In the genomic region with DNA sequence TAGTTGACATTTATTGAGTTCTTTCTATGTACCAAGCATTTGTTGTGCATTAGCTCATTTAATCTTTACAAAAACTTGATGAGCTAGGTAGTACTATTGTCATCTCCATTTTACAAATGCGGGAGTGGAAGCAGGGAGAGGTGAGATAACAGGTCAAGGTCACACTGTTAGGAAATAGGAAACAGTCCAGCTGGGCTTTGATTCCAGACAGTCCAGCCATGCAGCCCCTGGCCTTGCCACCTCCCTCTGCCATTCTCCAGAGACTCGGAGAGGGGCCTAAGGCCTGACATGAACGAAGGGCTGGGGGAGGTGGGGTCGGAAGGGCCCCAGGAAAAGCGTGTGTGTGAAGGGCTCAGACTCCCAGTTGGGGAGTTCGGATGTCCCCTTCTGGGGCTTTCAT, we compare ENCODE assay signal across 1 cellular context.
TF ChIP-seq lines count a peak whose summit lies in the region.

No MANE protein-coding gene starts in this region.

TF ChIP-seq in HepG2, 621 proteins besides CTCF, POLR2A, EP300 and RAD21 (continued from another document and continues in another):
- TF ChIP-seq, protein P1, sequence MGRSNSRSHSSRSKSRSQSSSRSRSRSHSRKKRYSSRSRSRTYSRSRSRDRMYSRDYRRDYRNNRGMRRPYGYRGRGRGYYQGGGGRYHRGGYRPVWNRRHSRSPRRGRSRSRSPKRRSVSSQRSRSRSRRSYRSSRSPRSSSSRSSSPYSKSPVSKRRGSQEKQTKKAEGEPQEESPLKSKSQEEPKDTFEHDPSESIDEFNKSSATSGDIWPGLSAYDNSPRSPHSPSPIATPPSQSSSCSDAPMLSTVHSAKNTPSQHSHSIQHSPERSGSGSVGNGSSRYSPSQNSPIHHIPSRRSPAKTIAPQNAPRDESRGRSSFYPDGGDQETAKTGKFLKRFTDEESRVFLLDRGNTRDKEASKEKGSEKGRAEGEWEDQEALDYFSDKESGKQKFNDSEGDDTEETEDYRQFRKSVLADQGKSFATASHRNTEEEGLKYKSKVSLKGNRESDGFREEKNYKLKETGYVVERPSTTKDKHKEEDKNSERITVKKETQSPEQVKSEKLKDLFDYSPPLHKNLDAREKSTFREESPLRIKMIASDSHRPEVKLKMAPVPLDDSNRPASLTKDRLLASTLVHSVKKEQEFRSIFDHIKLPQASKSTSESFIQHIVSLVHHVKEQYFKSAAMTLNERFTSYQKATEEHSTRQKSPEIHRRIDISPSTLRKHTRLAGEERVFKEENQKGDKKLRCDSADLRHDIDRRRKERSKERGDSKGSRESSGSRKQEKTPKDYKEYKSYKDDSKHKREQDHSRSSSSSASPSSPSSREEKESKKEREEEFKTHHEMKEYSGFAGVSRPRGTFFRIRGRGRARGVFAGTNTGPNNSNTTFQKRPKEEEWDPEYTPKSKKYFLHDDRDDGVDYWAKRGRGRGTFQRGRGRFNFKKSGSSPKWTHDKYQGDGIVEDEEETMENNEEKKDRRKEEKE (IDR thresholded peaks at IDR 0.05), result no peak
- 0 out of 2 replicates have a peak, but pooled peaks have one; percentile 36 for TF ChIP-seq ARHGAP35 (CRISPR knock-in tag; IDR thresholded peaks at IDR 0.05; ENCODE audit: borderline replicate concordance)
- TF ChIP-seq KDM1A (CRISPR knock-in tag; IDR thresholded peaks at IDR 0.05), result no peak
- TF ChIP-seq, protein P2, sequence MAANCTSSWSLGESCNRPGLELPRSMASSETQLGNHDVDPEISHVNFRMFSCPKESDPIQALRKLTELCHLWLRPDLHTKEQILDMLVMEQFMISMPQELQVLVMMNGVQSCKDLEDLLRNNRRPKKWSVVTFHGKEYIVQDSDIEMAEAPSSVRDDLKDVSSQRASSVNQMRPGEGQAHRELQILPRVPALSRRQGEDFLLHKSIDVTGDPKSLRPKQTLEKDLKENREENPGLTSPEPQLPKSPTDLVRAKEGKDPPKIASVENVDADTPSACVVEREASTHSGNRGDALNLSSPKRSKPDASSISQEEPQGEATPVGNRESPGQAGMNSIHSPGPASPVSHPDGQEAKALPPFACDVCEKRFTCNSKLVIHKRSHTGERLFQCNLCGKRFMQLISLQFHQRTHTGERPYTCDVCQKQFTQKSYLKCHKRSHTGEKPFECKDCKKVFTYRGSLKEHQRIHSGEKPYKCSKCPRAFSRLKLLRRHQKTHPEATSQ (CRISPR knock-in tag; IDR thresholded peaks at IDR 0.05; ENCODE audit: borderline replicate concordance), result no peak
- no peak for TF ChIP-seq ZNF790 (CRISPR knock-in tag; IDR thresholded peaks at IDR 0.05; ENCODE audit: borderline replicate concordance)
- no peak for TF ChIP-seq ISX (CRISPR knock-in tag; conservative IDR thresholded peaks at IDR 0.05)
- no peak for TF ChIP-seq SP2 (CRISPR knock-in tag; IDR thresholded peaks at IDR 0.05)
- no peak for TF ChIP-seq ZFP36L2 (CRISPR knock-in tag; IDR thresholded peaks at IDR 0.05)
- TF ChIP-seq ZFP36 (IDR thresholded peaks at IDR 0.05; ENCODE audit: borderline replicate concordance, low read depth, low read length, partially characterized antibody), result no peak
- TF ChIP-seq ZBTB7A (CRISPR knock-in tag; IDR thresholded peaks at IDR 0.05), result no peak
- peak; percentile 77 for TF ChIP-seq ZMYM4 (CRISPR knock-in tag; IDR thresholded peaks at IDR 0.05)
- no peak for TF ChIP-seq ZBTB20 (CRISPR knock-in tag; IDR thresholded peaks at IDR 0.05; ENCODE audit: borderline replicate concordance, low read depth)
- TF ChIP-seq PREB (CRISPR knock-in tag; IDR thresholded peaks at IDR 0.05), result no peak
- TF ChIP-seq, protein P3, sequence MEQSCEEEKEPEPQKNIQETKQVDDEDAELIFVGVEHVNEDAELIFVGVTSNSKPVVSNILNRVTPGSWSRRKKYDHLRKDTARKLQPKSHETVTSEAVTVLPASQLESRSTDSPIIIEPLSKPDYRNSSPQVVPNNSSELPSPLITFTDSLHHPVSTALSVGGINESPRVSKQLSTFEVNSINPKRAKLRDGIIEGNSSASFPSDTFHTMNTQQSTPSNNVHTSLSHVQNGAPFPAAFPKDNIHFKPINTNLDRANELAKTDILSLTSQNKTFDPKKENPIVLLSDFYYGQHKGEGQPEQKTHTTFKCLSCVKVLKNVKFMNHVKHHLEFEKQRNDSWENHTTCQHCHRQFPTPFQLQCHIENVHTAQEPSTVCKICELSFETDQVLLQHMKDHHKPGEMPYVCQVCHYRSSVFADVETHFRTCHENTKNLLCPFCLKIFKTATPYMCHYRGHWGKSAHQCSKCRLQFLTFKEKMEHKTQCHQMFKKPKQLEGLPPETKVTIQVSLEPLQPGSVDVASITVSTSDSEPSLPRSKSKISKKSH (CRISPR knock-in tag; IDR thresholded peaks at IDR 0.05; ENCODE audit: borderline replicate concordance), result no peak
- TF ChIP-seq CEBPG (CRISPR knock-in tag; IDR thresholded peaks at IDR 0.05), result peak; percentile 85
- TF ChIP-seq TP53 (CRISPR knock-in tag; conservative IDR thresholded peaks at IDR 0.05), result no peak
- TF ChIP-seq MTA1 (CRISPR knock-in tag; IDR thresholded peaks at IDR 0.05; ENCODE audit: borderline replicate concordance), result no peak
- no peak for TF ChIP-seq ZNF724P (CRISPR knock-in tag; IDR thresholded peaks at IDR 0.05; ENCODE audit: borderline replicate concordance)
- TF ChIP-seq, protein P4, sequence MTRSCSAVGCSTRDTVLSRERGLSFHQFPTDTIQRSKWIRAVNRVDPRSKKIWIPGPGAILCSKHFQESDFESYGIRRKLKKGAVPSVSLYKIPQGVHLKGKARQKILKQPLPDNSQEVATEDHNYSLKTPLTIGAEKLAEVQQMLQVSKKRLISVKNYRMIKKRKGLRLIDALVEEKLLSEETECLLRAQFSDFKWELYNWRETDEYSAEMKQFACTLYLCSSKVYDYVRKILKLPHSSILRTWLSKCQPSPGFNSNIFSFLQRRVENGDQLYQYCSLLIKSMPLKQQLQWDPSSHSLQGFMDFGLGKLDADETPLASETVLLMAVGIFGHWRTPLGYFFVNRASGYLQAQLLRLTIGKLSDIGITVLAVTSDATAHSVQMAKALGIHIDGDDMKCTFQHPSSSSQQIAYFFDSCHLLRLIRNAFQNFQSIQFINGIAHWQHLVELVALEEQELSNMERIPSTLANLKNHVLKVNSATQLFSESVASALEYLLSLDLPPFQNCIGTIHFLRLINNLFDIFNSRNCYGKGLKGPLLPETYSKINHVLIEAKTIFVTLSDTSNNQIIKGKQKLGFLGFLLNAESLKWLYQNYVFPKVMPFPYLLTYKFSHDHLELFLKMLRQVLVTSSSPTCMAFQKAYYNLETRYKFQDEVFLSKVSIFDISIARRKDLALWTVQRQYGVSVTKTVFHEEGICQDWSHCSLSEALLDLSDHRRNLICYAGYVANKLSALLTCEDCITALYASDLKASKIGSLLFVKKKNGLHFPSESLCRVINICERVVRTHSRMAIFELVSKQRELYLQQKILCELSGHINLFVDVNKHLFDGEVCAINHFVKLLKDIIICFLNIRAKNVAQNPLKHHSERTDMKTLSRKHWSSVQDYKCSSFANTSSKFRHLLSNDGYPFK (CRISPR knock-in tag; IDR thresholded peaks at IDR 0.05; ENCODE audit: borderline replicate concordance), result no peak
- TF ChIP-seq NFRKB (IDR thresholded peaks at IDR 0.05), result no peak
- no peak for TF ChIP-seq ZBTB39 (CRISPR knock-in tag; IDR thresholded peaks at IDR 0.05)
- TF ChIP-seq AKAP8 (CRISPR knock-in tag; IDR thresholded peaks at IDR 0.05), result no peak
- TF ChIP-seq, protein P5, sequence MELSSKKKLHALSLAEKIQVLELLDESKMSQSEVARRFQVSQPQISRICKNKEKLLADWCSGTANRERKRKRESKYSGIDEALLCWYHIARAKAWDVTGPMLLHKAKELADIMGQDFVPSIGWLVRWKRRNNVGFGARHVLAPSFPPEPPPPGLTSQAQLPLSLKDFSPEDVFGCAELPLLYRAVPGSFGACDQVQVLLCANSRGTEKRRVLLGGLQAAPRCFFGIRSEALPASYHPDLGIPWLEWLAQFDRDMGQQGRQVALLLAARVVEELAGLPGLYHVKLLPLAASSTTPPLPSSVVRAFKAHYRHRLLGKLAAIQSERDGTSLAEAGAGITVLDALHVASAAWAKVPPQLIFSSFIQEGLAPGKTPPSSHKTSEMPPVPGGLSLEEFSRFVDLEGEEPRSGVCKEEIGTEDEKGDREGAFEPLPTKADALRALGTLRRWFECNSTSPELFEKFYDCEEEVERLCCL (CRISPR knock-in tag; IDR thresholded peaks at IDR 0.05; ENCODE audit: borderline replicate concordance), result no peak
- no peak for TF ChIP-seq ZNF484 (CRISPR knock-in tag; IDR thresholded peaks at IDR 0.05; ENCODE audit: borderline replicate concordance, low read depth)
- TF ChIP-seq, protein P6, sequence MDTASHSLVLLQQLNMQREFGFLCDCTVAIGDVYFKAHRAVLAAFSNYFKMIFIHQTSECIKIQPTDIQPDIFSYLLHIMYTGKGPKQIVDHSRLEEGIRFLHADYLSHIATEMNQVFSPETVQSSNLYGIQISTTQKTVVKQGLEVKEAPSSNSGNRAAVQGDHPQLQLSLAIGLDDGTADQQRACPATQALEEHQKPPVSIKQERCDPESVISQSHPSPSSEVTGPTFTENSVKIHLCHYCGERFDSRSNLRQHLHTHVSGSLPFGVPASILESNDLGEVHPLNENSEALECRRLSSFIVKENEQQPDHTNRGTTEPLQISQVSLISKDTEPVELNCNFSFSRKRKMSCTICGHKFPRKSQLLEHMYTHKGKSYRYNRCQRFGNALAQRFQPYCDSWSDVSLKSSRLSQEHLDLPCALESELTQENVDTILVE (CRISPR knock-in tag; IDR thresholded peaks at IDR 0.05), result no peak
- TF ChIP-seq MED1 (CRISPR knock-in tag; IDR thresholded peaks at IDR 0.05), result peak; percentile 60
- TF ChIP-seq MAFG (CRISPR knock-in tag; IDR thresholded peaks at IDR 0.05), result no peak
- no peak for TF ChIP-seq ZNF33A (CRISPR knock-in tag; IDR thresholded peaks at IDR 0.05; ENCODE audit: borderline replicate concordance)
- TF ChIP-seq, protein P7, sequence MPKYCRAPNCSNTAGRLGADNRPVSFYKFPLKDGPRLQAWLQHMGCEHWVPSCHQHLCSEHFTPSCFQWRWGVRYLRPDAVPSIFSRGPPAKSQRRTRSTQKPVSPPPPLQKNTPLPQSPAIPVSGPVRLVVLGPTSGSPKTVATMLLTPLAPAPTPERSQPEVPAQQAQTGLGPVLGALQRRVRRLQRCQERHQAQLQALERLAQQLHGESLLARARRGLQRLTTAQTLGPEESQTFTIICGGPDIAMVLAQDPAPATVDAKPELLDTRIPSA (CRISPR knock-in tag; IDR thresholded peaks at IDR 0.05; ENCODE audit: borderline replicate concordance), result no peak
- TF ChIP-seq MEIS1 (CRISPR knock-in tag; IDR thresholded peaks at IDR 0.05; ENCODE audit: borderline replicate concordance), result 0 out of 2 replicates have a peak, but pooled peaks have one; percentile 9
- no peak for TF ChIP-seq ZNF780A (CRISPR knock-in tag; IDR thresholded peaks at IDR 0.05)
- TF ChIP-seq ZNF792 (CRISPR knock-in tag; IDR thresholded peaks at IDR 0.05), result no peak; the same call in 1 of the 2 replicates
- no peak for TF ChIP-seq HDAC6 (IDR thresholded peaks at IDR 0.05; ENCODE audit: low read depth, low read length)
- no peak for TF ChIP-seq ZNF431 (CRISPR knock-in tag; IDR thresholded peaks at IDR 0.05; ENCODE audit: borderline replicate concordance, low read depth)
- 0 out of 2 replicates have a peak, but pooled peaks have one; percentile 32 for TF ChIP-seq CBX5 (CRISPR knock-in tag; IDR thresholded peaks at IDR 0.05; ENCODE audit: borderline replicate concordance)
- no peak for TF ChIP-seq ZNF251 (CRISPR knock-in tag; IDR thresholded peaks at IDR 0.05)
- TF ChIP-seq, protein P8, sequence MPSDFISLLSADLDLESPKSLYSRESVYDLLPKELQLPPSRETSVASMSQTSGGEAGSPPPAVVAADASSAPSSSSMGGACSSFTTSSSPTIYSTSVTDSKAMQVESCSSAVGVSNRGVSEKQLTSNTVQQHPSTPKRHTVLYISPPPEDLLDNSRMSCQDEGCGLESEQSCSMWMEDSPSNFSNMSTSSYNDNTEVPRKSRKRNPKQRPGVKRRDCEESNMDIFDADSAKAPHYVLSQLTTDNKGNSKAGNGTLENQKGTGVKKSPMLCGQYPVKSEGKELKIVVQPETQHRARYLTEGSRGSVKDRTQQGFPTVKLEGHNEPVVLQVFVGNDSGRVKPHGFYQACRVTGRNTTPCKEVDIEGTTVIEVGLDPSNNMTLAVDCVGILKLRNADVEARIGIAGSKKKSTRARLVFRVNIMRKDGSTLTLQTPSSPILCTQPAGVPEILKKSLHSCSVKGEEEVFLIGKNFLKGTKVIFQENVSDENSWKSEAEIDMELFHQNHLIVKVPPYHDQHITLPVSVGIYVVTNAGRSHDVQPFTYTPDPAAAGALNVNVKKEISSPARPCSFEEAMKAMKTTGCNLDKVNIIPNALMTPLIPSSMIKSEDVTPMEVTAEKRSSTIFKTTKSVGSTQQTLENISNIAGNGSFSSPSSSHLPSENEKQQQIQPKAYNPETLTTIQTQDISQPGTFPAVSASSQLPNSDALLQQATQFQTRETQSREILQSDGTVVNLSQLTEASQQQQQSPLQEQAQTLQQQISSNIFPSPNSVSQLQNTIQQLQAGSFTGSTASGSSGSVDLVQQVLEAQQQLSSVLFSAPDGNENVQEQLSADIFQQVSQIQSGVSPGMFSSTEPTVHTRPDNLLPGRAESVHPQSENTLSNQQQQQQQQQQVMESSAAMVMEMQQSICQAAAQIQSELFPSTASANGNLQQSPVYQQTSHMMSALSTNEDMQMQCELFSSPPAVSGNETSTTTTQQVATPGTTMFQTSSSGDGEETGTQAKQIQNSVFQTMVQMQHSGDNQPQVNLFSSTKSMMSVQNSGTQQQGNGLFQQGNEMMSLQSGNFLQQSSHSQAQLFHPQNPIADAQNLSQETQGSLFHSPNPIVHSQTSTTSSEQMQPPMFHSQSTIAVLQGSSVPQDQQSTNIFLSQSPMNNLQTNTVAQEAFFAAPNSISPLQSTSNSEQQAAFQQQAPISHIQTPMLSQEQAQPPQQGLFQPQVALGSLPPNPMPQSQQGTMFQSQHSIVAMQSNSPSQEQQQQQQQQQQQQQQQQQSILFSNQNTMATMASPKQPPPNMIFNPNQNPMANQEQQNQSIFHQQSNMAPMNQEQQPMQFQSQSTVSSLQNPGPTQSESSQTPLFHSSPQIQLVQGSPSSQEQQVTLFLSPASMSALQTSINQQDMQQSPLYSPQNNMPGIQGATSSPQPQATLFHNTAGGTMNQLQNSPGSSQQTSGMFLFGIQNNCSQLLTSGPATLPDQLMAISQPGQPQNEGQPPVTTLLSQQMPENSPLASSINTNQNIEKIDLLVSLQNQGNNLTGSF (CRISPR knock-in tag; IDR thresholded peaks at IDR 0.05), result no peak
